ENCODE assay signal across 8 cellular contexts in the genomic region with DNA sequence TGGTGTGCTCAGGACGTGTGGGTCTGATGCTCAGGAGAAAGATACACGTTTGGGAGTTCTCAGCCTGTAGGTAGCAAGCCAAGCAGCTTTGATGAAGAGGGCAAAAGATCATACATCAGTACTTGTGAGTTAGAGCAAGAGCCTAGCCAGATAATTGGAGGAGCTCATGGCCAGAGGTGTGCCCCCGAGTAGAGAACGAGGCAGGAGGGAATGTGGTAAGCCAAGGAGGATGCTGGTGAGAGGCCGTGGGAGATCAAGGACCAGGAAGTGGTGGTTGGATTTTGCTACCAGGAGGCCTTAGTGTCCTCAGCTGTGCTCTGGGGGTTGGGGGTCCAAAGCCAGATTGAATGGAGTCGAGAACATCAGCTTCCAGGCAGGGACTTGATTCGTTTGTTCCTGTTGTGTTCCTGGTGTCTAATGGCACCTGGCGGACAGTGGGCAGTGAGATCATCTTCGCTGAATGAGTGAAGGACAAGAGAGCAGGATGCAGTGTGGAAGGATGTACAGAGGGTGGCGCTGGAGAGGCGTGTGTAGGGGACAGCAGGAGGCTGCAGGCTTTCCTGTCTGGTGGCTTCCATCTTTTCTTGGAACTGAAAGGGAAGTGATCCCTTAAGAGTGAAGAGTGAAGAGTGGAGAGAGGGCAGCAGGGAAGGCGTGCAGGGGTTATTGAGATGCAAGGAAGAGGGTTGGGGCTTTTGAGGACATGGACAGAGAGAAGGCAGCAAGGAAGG. TPM values are rescaled to one million over a fixed set of nuclear protein-coding genes. Genes with fewer than 3 reads are reported as not detected.
DNase-seq lines count a peak whose midpoint lies in the region; ATAC-seq and TF ChIP-seq lines count a peak whose summit lies in the region.

No MANE protein-coding gene starts in this region.

- no peak for ATAC-seq in GM19452 (IDR thresholded peaks at IDR 0.05; ENCODE audit: unreplicated experiment)

- H4K20me1 ChIP-seq in SK-N-SH (ENCODE audit: insufficient read depth): no peaks in the 10 kb centered on the region; the same call in 1 of the 2 replicates

- no peak for TF ChIP-seq EP300 in SK-N-SH (IDR thresholded peaks at IDR 0.05; ENCODE audit: borderline replicate concordance in 1 of 2, low read depth in 1 of 2, low read length in 1 of 2)

- intact Hi-C loops in Caco-2 (cut with micrococcal nuclease; ENCODE audit: unreplicated experiment): no loop called here

- H3K36me3 ChIP-seq in Caco-2 (ENCODE audit: control insufficient read depth, insufficient read depth, low read length) (peaks cover 2% of the 10 kb centered on the region; the same call in 1 of the 2 replicates), SK-N-SH (replicated peaks in 1 of 2; ENCODE audit: control insufficient read depth in 1 of 2, insufficient read depth in 2 of 2, low read length in 1 of 2) (peaks cover 29 to 41% of the 10 kb centered on the region in 2 experiments), neutrophil (peaks cover 21% of the 10 kb centered on the region)

- peaks cover 4% of the 10 kb centered on the region for H3F3A ChIP-seq in SK-N-SH (replicated peaks; ENCODE audit: insufficient read depth)

- peak; percentile 37 for TF ChIP-seq RAD21 in SK-N-SH (IDR thresholded peaks at IDR 0.05; ENCODE audit: low read length)

- H3K27ac ChIP-seq in SK-N-SH (ENCODE audit: low read depth in 2 of 2, low read length in 1 of 2) (no peak overlapping the region), neutrophil (no peak overlapping the region)

- H3K4me3 ChIP-seq in Caco-2 (ENCODE audit: low read depth, low read length) (no peak overlapping the region), SK-N-SH (ENCODE audit: low read depth in 2 of 2, low read length in 1 of 2) (no peak overlapping the region), epithelial cell of esophagus (ENCODE audit: low read length) (no peak overlapping the region), neutrophil (ENCODE audit: low read depth in 1 of 2, low read length in 1 of 2) (no peak overlapping the region)

- BruUV-seq in Caco-2 (replicated peaks; lab: Mats Ljungman, UMichigan): no TSS peak

- H3K27me3 ChIP-seq in Caco-2 (replicated peaks; ENCODE audit: control insufficient read depth, insufficient read depth, low read length) (no peaks in the 10 kb centered on the region), SK-N-SH (ENCODE audit: insufficient read depth) (no peaks in the 10 kb centered on the region), neutrophil (no peaks in the 10 kb centered on the region)

- peaks cover 4% of the 10 kb centered on the region; the same call in 1 of the 2 replicates for H3K79me2 ChIP-seq in SK-N-SH (ENCODE audit: insufficient read depth)

- no peak overlapping the region for H2AFZ ChIP-seq in SK-N-SH (ENCODE audit: low read depth)

- CTCF ChIA-PET in Caco-2 (lab: Charles Lee) (interaction anchor here (0.7 kb wide), 1 partner anchor 44 kb away, joined by 3 read pairs; no protein-coding TSS in a partner anchor), SK-N-SH (lab: Yijun Ruan, JAX) (interaction anchor here (0.6 to 1.5 kb wide), 6 partner anchors 10 to 207 kb away, joined by 3 to 8 read pairs (median 3); a partner anchor contains a TSS)

- POLR2A ChIA-PET in Caco-2 (lab: Charles Lee) (no interaction called here), SK-N-SH (lab: Yijun Ruan, JAX) (interaction anchor here (0.7 to 1.0 kb wide), 2 partner anchors 126 to 130 kb away, joined by 3 read pairs; no protein-coding TSS in a partner anchor)

- H3K4me1 ChIP-seq in Caco-2 (no peaks in the 10 kb centered on the region), SK-N-SH (ENCODE audit: control insufficient read depth in 1 of 2, insufficient read depth in 2 of 2, low read depth in 1 of 2, low read length in 1 of 2) (no peaks in the 10 kb centered on the region), neutrophil (ENCODE audit: control insufficient read depth in 1 of 2, insufficient read depth in 1 of 2, low read depth in 1 of 2, low read length in 1 of 2) (peaks cover 4 to 9% of the 10 kb centered on the region in 2 experiments)

- H3K9me3 Mint-ChIP-seq in Caco-2 (ENCODE audit: unreplicated experiment) (no peaks in the 10 kb centered on the region), HFFc6 (no peaks in the 10 kb centered on the region)

- H3K27ac Mint-ChIP-seq in Caco-2 (ENCODE audit: unreplicated experiment) (no peak overlapping the region), HFFc6 (peak overlapping the region; percentile 1)

- H3K36me3 Mint-ChIP-seq in Caco-2 (ENCODE audit: insufficient read depth, unreplicated experiment) (peaks cover 42% of the 10 kb centered on the region), HFFc6 (ENCODE audit: low read depth) (peaks cover 18% of the 10 kb centered on the region; the same call in 1 of the 2 replicates)

- H3K4me1 Mint-ChIP-seq in Caco-2 (ENCODE audit: low read depth, unreplicated experiment): no peaks in the 10 kb centered on the region
- H3K4me1 Mint-ChIP-seq in HFFc6 (ENCODE audit: low read depth): peaks cover 8% of the 10 kb centered on the region; the same call in 1 of the 2 replicates

- H3K4me3 Mint-ChIP-seq in Caco-2 (ENCODE audit: unreplicated experiment) (no peak overlapping the region), HFFc6 (no peak overlapping the region)

- no peaks in the 10 kb centered on the region for H3K9me2 ChIP-seq in SK-N-SH

- H3K9me3 ChIP-seq in Caco-2 (no peaks in the 10 kb centered on the region), SK-N-SH (no peaks in the 10 kb centered on the region), neutrophil (no peaks in the 10 kb centered on the region)

- no peak overlapping the region for H3K9ac ChIP-seq in SK-N-SH

- H3K27me3 Mint-ChIP-seq in Caco-2 (ENCODE audit: insufficient read depth, unreplicated experiment): no peaks in the 10 kb centered on the region
- no peaks in the 10 kb centered on the region; the same call in 1 of the 2 replicates for H3K27me3 Mint-ChIP-seq in HFFc6 (ENCODE audit: insufficient read depth)

- peak; percentile 50 for TF ChIP-seq CTCF in Caco-2 (IDR thresholded peaks at IDR 0.05; ENCODE audit: insufficient read depth in 1 of 2, low read depth in 1 of 2, low read length in 1 of 2, severe bottlenecking in 1 of 2, unreplicated experiment in 1 of 2)
- TF ChIP-seq CTCF in HFFc6 (IDR thresholded peaks at IDR 0.05): peak; percentile 79
- TF ChIP-seq CTCF in SK-N-SH (IDR thresholded peaks at IDR 0.05): peak; percentile 62
- peak; percentile 74 for TF ChIP-seq CTCF in epithelial cell of esophagus (IDR thresholded peaks at IDR 0.05; ENCODE audit: insufficient read depth, low read depth, low read length, missing control alignments)
- TF ChIP-seq CTCF in neutrophil (IDR thresholded peaks at IDR 0.05): peak; percentile 60

- DNase-seq in Caco-2 (peak in 1 of 2 experiments; percentile 59), HFFc6 (peak; percentile 52), SK-N-SH (peak; percentile 64), epithelial cell of esophagus (ENCODE audit: low read depth) (peak; percentile 73), DMS153 treated with DMSO at 0.1 percent for 48 hours (lab: John Stamatoyannopoulos, UW; ENCODE audit: unreplicated experiment) (no peak)
- DNase-seq in activated effector memory CD4-positive, alpha-beta T cell treated with anti-CD3 and anti-CD28 coated beads, Interleukin-2, amount 50 U/mL, for 16 hours: no peak

- H3K4me2 ChIP-seq in SK-N-SH: no peak overlapping the region

- whole genome bisulfite sequencing in SK-N-SH (ENCODE audit: low lambda C conversion rate): 65% methylated on average over 12 of the region's 12 CpGs

TF ChIP-seq in SK-N-SH, 30 proteins besides CTCF, POLR2A, EP300 and RAD21:
- TF ChIP-seq SMC3 (IDR thresholded peaks at IDR 0.05; ENCODE audit: low read depth, low read length): peak; percentile 24; the same call in 1 of the 2 replicates
- TF ChIP-seq MXI1 (IDR thresholded peaks at IDR 0.05; ENCODE audit: low read depth, low read length): no peak
TF ChIP-seq in SK-N-SH: peak in this region for 1.

RNA-seq across cellular contexts. Expression of a gene that starts 11.6 kb away (rescaled TPM):
- 20.2 and 23.4 TPM in 2 replicates for total RNA-seq in Caco-2 (2022)
- total RNA-seq in HFFc6 (2021; fragmentation: NEBNext Ultra II Directional; extraction: Animal tissue kit (Norgen Biotek cat#: 25700)): 10 to 100 TPM; 21.9 to 25.8 (median 23.4) TPM
- polyA plus RNA-seq in SK-N-SH (2012; rRNA removed): 18.3 and 20.6 TPM in 2 replicates
- polyA plus RNA-seq in SK-N-SH (2012; cell fraction: cytosol; rRNA removed): 8.6 and 15.1 TPM in 2 replicates
- polyA plus RNA-seq in SK-N-SH (2012; cell fraction: nucleus; rRNA removed): 31.4 and 33.9 TPM in 2 replicates

RNA-seq across cellular contexts. Expression of a gene that starts 13.9 kb away (rescaled TPM):
- total RNA-seq in Caco-2 (2022): 4.7 TPM in 2 replicates
- total RNA-seq in HFFc6 (2021; fragmentation: NEBNext Ultra II Directional; extraction: Animal tissue kit (Norgen Biotek cat#: 25700)): 10 to 100 TPM; 15.2 to 26.2 (median 18.4) TPM
- polyA plus RNA-seq in SK-N-SH (2012; rRNA removed): 29.0 and 31.8 TPM in 2 replicates
- 23.3 and 28.4 TPM in 2 replicates for polyA plus RNA-seq in SK-N-SH (2012; cell fraction: cytosol; rRNA removed)
- 32.0 and 34.8 TPM in 2 replicates for polyA plus RNA-seq in SK-N-SH (2012; cell fraction: nucleus; rRNA removed)

RNA-seq across cellular contexts. Expression of a gene that starts 22.6 kb away (rescaled TPM):
- total RNA-seq in Caco-2 (2022): 21.5 and 26.3 TPM in 2 replicates
- 10 to 100 TPM; 13.4 to 15.8 (median 14.4) TPM for total RNA-seq in HFFc6 (2021; fragmentation: NEBNext Ultra II Directional; extraction: Animal tissue kit (Norgen Biotek cat#: 25700))
- polyA plus RNA-seq in SK-N-SH (2012; rRNA removed): 2.4 and 6.8 TPM in 2 replicates
- polyA plus RNA-seq in SK-N-SH (2012; cell fraction: cytosol; rRNA removed): 4.2 and 6.8 TPM in 2 replicates
- 18.8 and 24.8 TPM in 2 replicates for polyA plus RNA-seq in SK-N-SH (2012; cell fraction: nucleus; rRNA removed)

RNA-seq across cellular contexts. Expression of a gene that starts 38.6 kb away (rescaled TPM):
- total RNA-seq in Caco-2 (2022): 1.8 and 2.4 TPM in 2 replicates
- 10 to 100 TPM; 12.0 to 16.3 (median 14.0) TPM for total RNA-seq in HFFc6 (2021; fragmentation: NEBNext Ultra II Directional; extraction: Animal tissue kit (Norgen Biotek cat#: 25700))
- polyA plus RNA-seq in SK-N-SH (2012; rRNA removed): 35.9 and 45.7 TPM in 2 replicates
- 25.7 and 32.1 TPM in 2 replicates for polyA plus RNA-seq in SK-N-SH (2012; cell fraction: cytosol; rRNA removed)
- polyA plus RNA-seq in SK-N-SH (2012; cell fraction: nucleus; rRNA removed): 25.1 and 26.3 TPM in 2 replicates

RNA-seq across cellular contexts. Expression of a gene that starts 41.1 kb away (rescaled TPM):
- 15.1 and 17.7 TPM in 2 replicates for total RNA-seq in Caco-2 (2022)
- total RNA-seq in HFFc6 (2021; fragmentation: NEBNext Ultra II Directional; extraction: Animal tissue kit (Norgen Biotek cat#: 25700)): 10 to 100 TPM; 42.7 to 52.7 (median 48.4) TPM
- 48.5 and 56.3 TPM in 2 replicates for polyA plus RNA-seq in SK-N-SH (2012; rRNA removed)
- polyA plus RNA-seq in SK-N-SH (2012; cell fraction: cytosol; rRNA removed): 43.4 and 50.2 TPM in 2 replicates
- 18.9 and 20.3 TPM in 2 replicates for polyA plus RNA-seq in SK-N-SH (2012; cell fraction: nucleus; rRNA removed)

Comparison
In these comparisons a context has a peak if more than half of its experiments do, and no peak if none do; other contexts are left out.
1. DNase-seq: peak in HFFc6 (single experiment), SK-N-SH (single experiment) and epithelial cell of esophagus (single experiment); none in activated effector memory CD4-positive, alpha-beta T cell treated with anti-CD3 and anti-CD28 coated beads, Interleukin-2, amount 50 U/mL, for 16 hours (single experiment) and DMS153 treated with DMSO at 0.1 percent for 48 hours (single experiment).
2. Peak in every context shown above with its lines, with median percentiles within 50 percentile points of each other: CTCF ChIP-seq.